Comparison of ENCODE assay signal across 13 cellular contexts in the genomic region with DNA sequence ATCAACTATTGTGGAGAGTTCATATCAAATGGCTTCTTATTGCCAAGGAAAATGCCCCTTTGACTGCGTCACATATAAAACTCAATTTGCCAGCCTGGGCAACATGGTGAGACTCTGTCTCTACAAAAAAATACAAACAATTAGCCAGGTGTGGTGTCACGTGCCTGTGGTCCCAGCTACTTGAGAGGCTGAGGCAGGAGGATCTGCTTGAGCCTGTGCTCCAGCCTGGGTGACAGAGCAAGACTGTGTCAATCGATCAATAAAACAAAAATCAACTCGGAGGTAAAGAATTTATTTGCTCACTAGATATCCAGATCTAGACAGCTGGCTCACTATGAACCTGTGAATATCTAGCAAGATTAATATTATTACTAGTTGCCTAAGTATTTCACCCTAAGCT. TPM values are rescaled to one million over a fixed set of nuclear protein-coding genes. Genes with fewer than 3 reads are reported as not detected.
DNase-seq lines count a peak whose midpoint lies in the region; ATAC-seq, FAIRE-seq and TF ChIP-seq lines count a peak whose summit lies in the region.
"Had no signal": no experiment of that assay in that cellular context is flagged by ENCODE, and none has a peak within 500 bp of the region (broad histone marks: within the 10 kb centered on the region; RNA-seq: fewer than 3 reads in every experiment).

No MANE protein-coding gene starts in this region.

- no peaks in the 10 kb centered on the region for H3K27me3 Mint-ChIP-seq in activated naive CD4-positive, alpha-beta T cell treated with anti-CD3 and anti-CD28 coated beads, Interleukin-2, amount 50 U/mL, for 24 hours
- no peaks in the 10 kb centered on the region for H3K27me3 Mint-ChIP-seq in activated CD8-positive, alpha-beta T cell treated with anti-CD3 and anti-CD28 coated beads for 36 hours

- intact Hi-C loops in activated CD8-positive, alpha-beta T cell treated with anti-CD3 and anti-CD28 coated beads for 36 hours (cut with micrococcal nuclease) = loop anchor here (10.0 kb wide), 1 partner anchor 326 kb away; no protein-coding TSS in a partner anchor

- H3K27ac Mint-ChIP-seq in activated naive CD4-positive, alpha-beta T cell treated with anti-CD3 and anti-CD28 coated beads, Interleukin-2, amount 50 U/mL, for 24 hours = peak overlapping the region; percentile 55
- no peak overlapping the region for H3K27ac Mint-ChIP-seq in activated CD8-positive, alpha-beta T cell treated with anti-CD3 and anti-CD28 coated beads for 36 hours

- H2AFZ ChIP-seq in keratinocyte (ENCODE audit: control insufficient read depth, low read length) = no peak overlapping the region

- H3K36me3 Mint-ChIP-seq in activated naive CD4-positive, alpha-beta T cell treated with anti-CD3 and anti-CD28 coated beads, Interleukin-2, amount 50 U/mL, for 24 hours = no peaks in the 10 kb centered on the region
- H3K36me3 Mint-ChIP-seq in activated CD8-positive, alpha-beta T cell treated with anti-CD3 and anti-CD28 coated beads for 36 hours (ENCODE audit: low read depth) = peaks cover 14% of the 10 kb centered on the region

- no peaks in the 10 kb centered on the region for H4K20me1 ChIP-seq in keratinocyte (ENCODE audit: control insufficient read depth, extremely low read depth, insufficient read depth, low read length)

- H3K4me3 Mint-ChIP-seq in activated naive CD4-positive, alpha-beta T cell treated with anti-CD3 and anti-CD28 coated beads, Interleukin-2, amount 50 U/mL, for 24 hours = peak overlapping the region; percentile 95
- peak overlapping the region; percentile 84 for H3K4me3 Mint-ChIP-seq in activated CD8-positive, alpha-beta T cell treated with anti-CD3 and anti-CD28 coated beads for 36 hours

- H3K4me2 ChIP-seq in keratinocyte (ENCODE audit: control insufficient read depth, extremely low read depth, insufficient read depth, low read depth, low read length) = peak overlapping the region; percentile 95

- dilution Hi-C loops in keratinocyte (cut with MboI; ENCODE audit: extremely low pct_ligation_motif_present, low sequenced_read_pairs) = no loop called here

- H3K9me3 Mint-ChIP-seq in activated naive CD4-positive, alpha-beta T cell treated with anti-CD3 and anti-CD28 coated beads, Interleukin-2, amount 50 U/mL, for 24 hours = no peaks in the 10 kb centered on the region
- no peaks in the 10 kb centered on the region for H3K9me3 Mint-ChIP-seq in activated CD8-positive, alpha-beta T cell treated with anti-CD3 and anti-CD28 coated beads for 36 hours

- H3K9me3 ChIP-seq in keratinocyte (ENCODE audit: control insufficient read depth, low read depth, low read length) = no peaks in the 10 kb centered on the region
- no peaks in the 10 kb centered on the region for H3K9me3 ChIP-seq in suprapubic skin

- FAIRE-seq in keratinocyte (lab: Jason Lieb, UNC) = no peak
- FAIRE-seq in GM12891 (lab: Jason Lieb, UNC) = no peak
- FAIRE-seq in D721Med (lab: Jason Lieb, UNC) = no peak
- FAIRE-seq: H1 had no signal

- 76% methylated on average over 4 of the region's 4 CpGs for WGBS in suprapubic skin

- H3K36me3 ChIP-seq in keratinocyte (ENCODE audit: control insufficient read depth in 2 of 2, extremely low read depth in 1 of 2, insufficient read depth in 2 of 2, low read length in 2 of 2) (no peaks in the 10 kb centered on the region), suprapubic skin (no peaks in the 10 kb centered on the region)
- H3K36me3 ChIP-seq: cardiac muscle cell had no signal

- TF ChIP-seq POLR2A in suprapubic skin (IDR thresholded peaks at IDR 0.05) (no peak), GM12891 (IDR thresholded peaks at IDR 0.05; ENCODE audit: low read depth, low read length) (no peak)

- peaks cover 28% of the 10 kb centered on the region for H3K4me1 Mint-ChIP-seq in activated naive CD4-positive, alpha-beta T cell treated with anti-CD3 and anti-CD28 coated beads, Interleukin-2, amount 50 U/mL, for 24 hours
- H3K4me1 Mint-ChIP-seq in activated CD8-positive, alpha-beta T cell treated with anti-CD3 and anti-CD28 coated beads for 36 hours (ENCODE audit: low read depth) = peaks cover 15% of the 10 kb centered on the region

- CTCF ChIA-PET in activated CD8-positive, alpha-beta T cell treated with anti-CD3 and anti-CD28 coated beads for 36 hours (lab: Charles Lee) = interaction anchor here (1.1 to 3.7 kb wide), 5 partner anchors 10 to 100 kb away, joined by 3 to 16 read pairs (median 4); no protein-coding TSS in a partner anchor

- H3K27ac ChIP-seq in keratinocyte (ENCODE audit: control insufficient read depth, insufficient read depth, low read length) (no peak overlapping the region), suprapubic skin (no peak overlapping the region)
- H3K27ac ChIP-seq: cardiac muscle cell had no signal

- H3K4me3 ChIP-seq in keratinocyte (ENCODE audit: control insufficient read depth in 2 of 3, extremely low read depth in 1 of 3, insufficient read depth in 2 of 3, low read depth in 1 of 3, low read length in 3 of 3) = peak overlapping the region in 2 of 3 experiments; percentile 75 to 79
- peak overlapping the region; percentile 87 for H3K4me3 ChIP-seq in suprapubic skin

- DNase-seq in activated naive CD4-positive, alpha-beta T cell treated with Interleukin-2 at 50 U/mL for 16 hours = no peak
- no peak for DNase-seq in activated CD8-positive, alpha-beta T cell treated with anti-CD3 and anti-CD28 coated beads for 36 hours
- DNase-seq in keratinocyte (ENCODE audit: low read depth, low spot score) (no peak), suprapubic skin (ENCODE audit: low spot score in 2 of 2) (no peak), GM12891 (ENCODE audit: insufficient read length, low spot score) (no peak), D721Med (ENCODE audit: insufficient read length, low spot score) (no peak), middle frontal gyrus (ENCODE audit: extremely low spot score, low spot score) (no peak)
- DNase-seq: IMR-90; NCI-H187; stimulated activated CD4-positive, alpha-beta T cell treated with anti-CD3 and anti-CD28 coated beads, Interleukin-15, amount 100 ng/mL, for 24 hours had no signal

- H3K9ac ChIP-seq in keratinocyte (ENCODE audit: control insufficient read depth, extremely low read depth, insufficient read depth, low read length) = peak overlapping the region; percentile 94

- no peaks in the 10 kb centered on the region for H3K9me1 ChIP-seq in keratinocyte (ENCODE audit: control insufficient read depth, extremely low read depth, insufficient read depth, low read length)

- H3K79me2 ChIP-seq in keratinocyte (ENCODE audit: control insufficient read depth, insufficient read depth, low read length) = peaks cover 30% of the 10 kb centered on the region

- TF ChIP-seq CTCF in activated CD8-positive, alpha-beta T cell treated with anti-CD3 and anti-CD28 coated beads for 36 hours (IDR thresholded peaks at IDR 0.05) = no peak
- TF ChIP-seq CTCF in keratinocyte (optimal IDR thresholded peaks at IDR 0.05 in 1 of 3, IDR thresholded peaks at IDR 0.05 in 1 of 3, conservative IDR thresholded peaks at IDR 0.05 in 1 of 3; ENCODE audit: extremely low read depth in 1 of 3, insufficient read depth in 2 of 3, low read length in 3 of 3) (no peak), suprapubic skin (IDR thresholded peaks at IDR 0.05) (no peak), D721Med (IDR thresholded peaks at IDR 0.05; ENCODE audit: insufficient read depth, missing control alignments) (no peak)

- no peak for TF ChIP-seq EP300 in suprapubic skin (IDR thresholded peaks at IDR 0.05)

- H3K27me3 ChIP-seq in keratinocyte (ENCODE audit: control insufficient read depth, extremely low read depth, insufficient read depth, low read length) (no peaks in the 10 kb centered on the region), suprapubic skin (no peaks in the 10 kb centered on the region)

- POLR2A ChIA-PET in activated CD8-positive, alpha-beta T cell treated with anti-CD3 and anti-CD28 coated beads for 36 hours (lab: Charles Lee) = interaction anchor here (0.7 to 6.9 kb wide), 4 partner anchors 9 to 902 kb away, joined by 4 to 44 read pairs (median 8); no protein-coding TSS in a partner anchor

- ATAC-seq in activated CD8-positive, alpha-beta T cell treated with anti-CD3 and anti-CD28 coated beads for 36 hours = no peak

- H3K4me1 ChIP-seq in keratinocyte (ENCODE audit: control insufficient read depth, extremely low read depth, insufficient read depth, low read length) = peaks cover 16% of the 10 kb centered on the region
- peaks cover 19% of the 10 kb centered on the region for H3K4me1 ChIP-seq in suprapubic skin

TF ChIP-seq in GM12891, 5 proteins besides CTCF, POLR2A, EP300 and RAD21:
- TF ChIP-seq SPI1 (IDR thresholded peaks at IDR 0.05; ENCODE audit: low read depth, low read length) (no peak), POU2F2 (IDR thresholded peaks at IDR 0.05; ENCODE audit: low read depth, low read length) (no peak), PAX5 (IDR thresholded peaks at IDR 0.05; ENCODE audit: insufficient read depth, low read length, severe bottlenecking) (no peak), POLR2AphosphoS5 (IDR thresholded peaks at IDR 0.05; ENCODE audit: low read depth, low read length) (no peak), TAF1 (IDR thresholded peaks at IDR 0.05; ENCODE audit: low read depth, low read length) (no peak)

RNA-seq across cellular contexts. Expression of gene ZCCHC2, which starts 1.7 kb away (rescaled TPM):
- total RNA-seq in activated CD8-positive, alpha-beta T cell treated with anti-CD3 and anti-CD28 coated beads for 36 hours = 10 to 100 TPM; 31.7 to 33.4 TPM
- polyA plus RNA-seq in keratinocyte = 12.9 to 15.3 TPM (median 14.1 TPM) in 3 replicates
- polyA plus RNA-seq in keratinocyte (2011; ENCODE audit: low read depth) = 21.1 TPM
- 7.0 and 11.5 TPM in 2 replicates for polyA plus RNA-seq in keratinocyte (2011; cell fraction: cytosol; rRNA removed)
- 23.1 and 23.7 TPM in 2 replicates for polyA plus RNA-seq in keratinocyte (2011; cell fraction: nucleus; rRNA removed)
- polyA plus RNA-seq in keratinocyte (2012; ENCODE audit: low replicate concordance) = 9.5 and 9.9 TPM in 2 replicates
- 32.2 to 38.2 TPM (median 32.3 TPM) in 3 replicates for polyA minus RNA-seq in keratinocyte
- 12.7 TPM for polyA minus RNA-seq in keratinocyte (2011; cell fraction: cytosol; rRNA and poly(A)+ RNA removed)
- 19.5 and 36.0 TPM in 2 replicates for polyA minus RNA-seq in keratinocyte (2011; cell fraction: nucleus; rRNA and poly(A)+ RNA removed)
- 10 to 100 TPM; 22.7 to 43.5 (median 32.4) TPM for total RNA-seq in suprapubic skin
- 7.7 TPM for polyA plus RNA-seq in GM12891 (2012; ENCODE audit: low read depth, missing spikeins)
